ENCODE assay signal across 29 cellular contexts in the genomic region with DNA sequence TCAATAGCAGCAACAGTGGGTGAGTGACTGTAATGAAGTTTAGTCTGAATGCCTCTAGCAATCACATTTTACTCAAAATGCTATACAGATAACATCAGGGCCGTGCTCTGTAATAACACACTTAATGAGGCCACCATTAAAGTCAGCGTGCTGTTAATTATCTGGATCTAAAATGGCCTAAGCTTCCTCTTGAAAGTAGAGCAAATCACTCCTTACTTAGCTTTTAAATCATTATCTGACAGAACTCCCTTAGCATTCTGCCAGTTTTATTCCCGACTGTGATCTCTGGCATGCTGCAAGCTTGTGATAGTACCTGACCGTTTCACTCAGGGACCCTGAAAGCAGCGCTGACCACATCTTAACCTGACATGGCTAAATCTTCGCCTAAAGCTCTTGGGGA. TPM values are rescaled to one million over a fixed set of nuclear protein-coding genes. Genes with fewer than 3 reads are reported as not detected.
DNase-seq lines count a peak whose midpoint lies in the region; ATAC-seq, FAIRE-seq and TF ChIP-seq lines count a peak whose summit lies in the region.
"Had no signal": no experiment of that assay in that cellular context is flagged by ENCODE, and none has a peak within 500 bp of the region (broad histone marks: within the 10 kb centered on the region; RNA-seq: fewer than 3 reads in every experiment).

No MANE protein-coding gene starts in this region.

- H3K4me3 Mint-ChIP-seq in neural crest cell: no peak overlapping the region
- H3K4me3 Mint-ChIP-seq: activated B cell treated with CpG ODN at 0.5 μM for 24 hours; activated CD8-positive, alpha-beta T cell treated with anti-CD3 and anti-CD28 coated beads, Interleukin-2, amount 10 ng/mL, durations not matched to agents 7 days and 5 days; activated naive CD8-positive, alpha-beta T cell treated with anti-CD3 and anti-CD28 coated beads, Interleukin-2, amount 10 ng/mL, durations not matched to agents 7 days and 5 days; activated T-cell treated with anti-CD3 and anti-CD28 coated beads, Interleukin-2, amount 50 U/mL, for 72 hours; brain; CD14-positive monocyte; stimulated activated memory B cell treated with anti-CD40 and anti-IgM and Interleukin-4, amounts not matched to agents 10 μg/mL and 1 μg/mL and 100 μg/mL, for 72 hours had no signal

- TF ChIP-seq CTCF in heart left ventricle (IDR thresholded peaks at IDR 0.05) (no peak), esophagus squamous epithelium (IDR thresholded peaks at IDR 0.05) (no peak), neural crest cell (conservative IDR thresholded peaks at IDR 0.05) (no peak), upper lobe of left lung (IDR thresholded peaks at IDR 0.05) (no peak), upper lobe of right lung (IDR thresholded peaks at IDR 0.05) (no peak)

- TF ChIP-seq POLR2A in heart left ventricle (IDR thresholded peaks at IDR 0.05) (no peak), esophagus squamous epithelium (IDR thresholded peaks at IDR 0.05) (no peak), upper lobe of left lung (IDR thresholded peaks at IDR 0.05) (no peak)

- DNase-seq in heart left ventricle: no peak
- no peak for DNase-seq in Right ventricle myocardium superior
- no peak for DNase-seq in esophagus squamous epithelium (lab: John Stamatoyannopoulos, UW)
- DNase-seq in neural crest cell (ENCODE audit: low read depth, low spot score): no peak
- DNase-seq in upper lobe of left lung: no peak
- no peak for DNase-seq in activated naive CD4-positive, alpha-beta T cell treated with Interleukin-2 at 50 U/mL for 16 hours
- no peak for DNase-seq in upper lobe of right lung
- no peak for DNase-seq in RCC 7860 (ENCODE audit: low spot score)
- DNase-seq: ACHN; activated B cell treated with CpG ODN at 0.5 μM for 24 hours; activated CD8-positive, alpha-beta T cell treated with anti-CD3 and anti-CD28 coated beads, Interleukin-2, amount 10 ng/mL, durations not matched to agents 7 days and 5 days; activated naive CD8-positive, alpha-beta T cell treated with anti-CD3 and anti-CD28 coated beads, Interleukin-2, amount 10 ng/mL, durations not matched to agents 7 days and 5 days; activated T-cell treated with anti-CD3 and anti-CD28 coated beads, Interleukin-2, amount 50 U/mL, for 72 hours; HCEC 1CT; kidney glomerular epithelial cell; NCI-H146; NCI-H2171; NCI-H69; retina; SJCRH30; T-helper 2 cell had no signal

- H3K9me3 ChIP-seq in heart left ventricle (no peaks in the 10 kb centered on the region), esophagus squamous epithelium (no peaks in the 10 kb centered on the region), upper lobe of left lung (no peaks in the 10 kb centered on the region), upper lobe of right lung (no peaks in the 10 kb centered on the region)
- H3K9me3 ChIP-seq: neutrophil, SJCRH30 had no signal

- H3K27me3 ChIP-seq in heart left ventricle (no peaks in the 10 kb centered on the region), esophagus squamous epithelium (no peaks in the 10 kb centered on the region), upper lobe of left lung (no peaks in the 10 kb centered on the region), upper lobe of right lung (no peaks in the 10 kb centered on the region)
- H3K27me3 ChIP-seq: neutrophil, SJCRH30 had no signal

- H3K27me3 Mint-ChIP-seq in neural crest cell (ENCODE audit: low read depth): no peaks in the 10 kb centered on the region
- H3K27me3 Mint-ChIP-seq: activated B cell treated with CpG ODN at 0.5 μM for 24 hours; activated naive CD8-positive, alpha-beta T cell treated with anti-CD3 and anti-CD28 coated beads, Interleukin-2, amount 10 ng/mL, durations not matched to agents 7 days and 5 days; brain; stimulated activated memory B cell treated with anti-CD40 and anti-IgM and Interleukin-4, amounts not matched to agents 10 μg/mL and 1 μg/mL and 100 μg/mL, for 72 hours had no signal

- no peak for TF ChIP-seq EP300 in upper lobe of left lung (IDR thresholded peaks at IDR 0.05)

- H3K4me1 Mint-ChIP-seq in neural crest cell: peaks cover 9% of the 10 kb centered on the region
- H3K4me1 Mint-ChIP-seq: CD14-positive monocyte had no signal

- H3K27ac ChIP-seq in heart left ventricle (peak overlapping the region in 11 of 12 donors; percentile 11 to 89 (median 80)), esophagus squamous epithelium (peak overlapping the region; percentile 10 to 77 (median 66)), upper lobe of left lung (peak overlapping the region in 3 of 4 donors; percentile 65 to 82 (median 72)), upper lobe of right lung (no peak overlapping the region)
- H3K27ac ChIP-seq: neutrophil, SJCRH30 had no signal

- 76 to 86% (median 76%) methylated on average over 6 of the region's 6 CpGs for WGBS in heart left ventricle, 4 donors
- 80 to 85% methylated on average over 5 to 6 of the region's 6 CpGs for WGBS in esophagus squamous epithelium, 2 donors
- WGBS in upper lobe of left lung, 2 donors: 87 to 89% methylated on average over 6 of the region's 6 CpGs

- peaks cover 0 to 25% (median 15%) of the 10 kb centered on the region in 12 donors for H3K4me1 ChIP-seq in heart left ventricle
- H3K4me1 ChIP-seq in esophagus squamous epithelium: peaks cover under 1 to 25% (median 8%) of the 10 kb centered on the region in 3 donors
- H3K4me1 ChIP-seq in upper lobe of left lung: peaks cover 0 to 17% (median 4%) of the 10 kb centered on the region in 4 donors
- peaks cover 24% of the 10 kb centered on the region for H3K4me1 ChIP-seq in upper lobe of right lung
- H3K4me1 ChIP-seq: SJCRH30 had no signal

- FAIRE-seq in RCC 7860 (lab: Jason Lieb, UNC): no peak
- FAIRE-seq: endometrium, GM12891 had no signal

- no peaks in the 10 kb centered on the region for H3K9me3 Mint-ChIP-seq in neural crest cell
- H3K9me3 Mint-ChIP-seq: activated B cell treated with CpG ODN at 0.5 μM for 24 hours; activated naive CD8-positive, alpha-beta T cell treated with anti-CD3 and anti-CD28 coated beads, Interleukin-2, amount 10 ng/mL, durations not matched to agents 7 days and 5 days; activated T-cell treated with anti-CD3 and anti-CD28 coated beads, Interleukin-2, amount 50 U/mL, for 72 hours; brain; CD14-positive monocyte; stimulated activated memory B cell treated with anti-CD40 and anti-IgM and Interleukin-4, amounts not matched to agents 10 μg/mL and 1 μg/mL and 100 μg/mL, for 72 hours had no signal

- H3K27ac Mint-ChIP-seq in neural crest cell (ENCODE audit: unreplicated experiment): peak overlapping the region; percentile 87
- H3K27ac Mint-ChIP-seq: activated B cell treated with CpG ODN at 0.5 μM for 24 hours; activated CD8-positive, alpha-beta T cell treated with anti-CD3 and anti-CD28 coated beads, Interleukin-2, amount 10 ng/mL, durations not matched to agents 7 days and 5 days; activated naive CD8-positive, alpha-beta T cell treated with anti-CD3 and anti-CD28 coated beads, Interleukin-2, amount 10 ng/mL, durations not matched to agents 7 days and 5 days; activated T-cell treated with anti-CD3 and anti-CD28 coated beads, Interleukin-2, amount 50 U/mL, for 72 hours; stimulated activated memory B cell treated with anti-CD40 and anti-IgM and Interleukin-4, amounts not matched to agents 10 μg/mL and 1 μg/mL and 100 μg/mL, for 72 hours had no signal

- ATAC-seq in heart left ventricle: no peak
- no peak for ATAC-seq in Right ventricle myocardium superior (ENCODE audit: poor library complexity)
- ATAC-seq in upper lobe of left lung (ENCODE audit: low FRiP score in 2 of 2): no peak
- ATAC-seq in upper lobe of right lung: no peak
- ATAC-seq: activated CD8-positive, alpha-beta T cell treated with anti-CD3 and anti-CD28 coated beads, Interleukin-2, amount 10 ng/mL, durations not matched to agents 7 days and 5 days; activated T-cell treated with anti-CD3 and anti-CD28 coated beads, Interleukin-2, amount 50 U/mL, for 72 hours; stimulated activated memory B cell treated with anti-CD40 and anti-IgM and Interleukin-4, amounts not matched to agents 10 μg/mL and 1 μg/mL and 100 μg/mL, for 72 hours had no signal

- intact Hi-C loops in heart left ventricle (cut with DNase I): no loop called here
- intact Hi-C loops in Right ventricle myocardium superior (cut with DNase I): no loop called here
- intact Hi-C loops in esophagus squamous epithelium (cut with DNase I): no loop called here
- intact Hi-C loops in upper lobe of right lung (cut with DNase I): no loop called here

- peaks cover 0 to 57% (median 39%) of the 10 kb centered on the region in 9 donors for H3K36me3 ChIP-seq in heart left ventricle
- peaks cover 13 to 64% (median 25%) of the 10 kb centered on the region in 3 donors for H3K36me3 ChIP-seq in esophagus squamous epithelium
- peaks cover 15 to 52% (median 33%) of the 10 kb centered on the region in 4 donors for H3K36me3 ChIP-seq in upper lobe of left lung
- peaks cover 51% of the 10 kb centered on the region for H3K36me3 ChIP-seq in upper lobe of right lung

- H3K4me3 ChIP-seq in heart left ventricle (no peak overlapping the region), esophagus squamous epithelium (no peak overlapping the region), upper lobe of left lung (no peak overlapping the region), upper lobe of right lung (no peak overlapping the region)
- H3K4me3 ChIP-seq: coronary artery, SJCRH30 had no signal

- peaks cover 25% of the 10 kb centered on the region for H3K36me3 Mint-ChIP-seq in neural crest cell (ENCODE audit: low read depth)

RNA-seq across cellular contexts. Expression of gene RPS7, which starts 9.0 kb away (rescaled TPM):
- total RNA-seq in heart left ventricle (1,000 to 10,000 TPM in 1 of 9 donors, 100 to 1,000 TPM in 8; 407 to 1,112 (median 628) TPM), Right ventricle myocardium superior (570 TPM), esophagus squamous epithelium (1,000 to 10,000 TPM; 1,342 to 4,027 (median 3,705) TPM), neural crest cell (1,758 and 1,929 TPM in 2 replicates), upper lobe of left lung (1,000 to 10,000 TPM in 2 of 6 donors, 100 to 1,000 TPM in 4; 689 to 1,790 (median 847) TPM), upper lobe of right lung (807 TPM)
- 1,000 to 10,000 TPM; 1,474 to 1,813 TPM for polyA plus RNA-seq in heart left ventricle

RNA-seq across cellular contexts. Expression of gene COLEC11, which starts 10.8 kb away (rescaled TPM):
- total RNA-seq in heart left ventricle: 1 to 10 TPM; 2.3 to 9.9 (median 2.9) TPM
- 10 to 100 TPM in 1 of 2 donors, 1 to 10 TPM in 1; 8.8 to 12.5 TPM for polyA plus RNA-seq in heart left ventricle
- 2.9 TPM for total RNA-seq in Right ventricle myocardium superior
- 1 to 10 TPM in 2 of 4 donors, under 1 TPM in 1, not detected in 1; 0.56 to 2.3 (median 1.0) TPM for total RNA-seq in esophagus squamous epithelium
- total RNA-seq in neural crest cell: not detected in 2 replicates
- 1 to 10 TPM in 3 of 6 donors, under 1 TPM in 2, not detected in 1; 0.79 to 2.3 (median 1.3) TPM for total RNA-seq in upper lobe of left lung
- total RNA-seq in upper lobe of right lung: 1.5 TPM
- total RNA-seq: activated B cell treated with CpG ODN at 0.5 μM for 24 hours; activated CD8-positive, alpha-beta T cell treated with anti-CD3 and anti-CD28 coated beads, Interleukin-2, amount 10 ng/mL, durations not matched to agents 7 days and 5 days; mononuclear cell had no signal
- polyA plus RNA-seq: CD14-positive monocyte had no signal

RNA-seq across cellular contexts. Expression of gene RNASEH1, which starts 25.9 kb away (rescaled TPM):
- total RNA-seq in heart left ventricle: 10 to 100 TPM; 18.3 to 23.6 (median 20.0) TPM
- polyA plus RNA-seq in heart left ventricle: 10 to 100 TPM; 12.8 to 31.4 TPM
- 20.8 TPM for total RNA-seq in Right ventricle myocardium superior
- 10 to 100 TPM; 12.1 to 21.2 (median 19.0) TPM for total RNA-seq in esophagus squamous epithelium
- 28.9 and 33.7 TPM in 2 replicates for total RNA-seq in neural crest cell
- total RNA-seq in upper lobe of left lung: 10 to 100 TPM; 17.1 to 19.5 (median 18.0) TPM
- total RNA-seq in upper lobe of right lung: 18.6 TPM
